31 cellular contexts compared by ENCODE assay signal in genomic region chr3:13198480-13198879, GRCh38.
"Had no signal": no experiment of that assay in that cellular context is flagged by ENCODE, and none has a peak within 500 bp of the region (broad histone marks: within the 10 kb centered on the region; RNA-seq: fewer than 3 reads in every experiment).

No MANE protein-coding gene starts in this region.

- FAIRE-seq: endometrium, small intestine had no signal

- H3K27ac ChIP-seq: esophagus squamous epithelium, heart right ventricle, neutrophil, parathyroid adenoma, prostate gland, suprapubic skin, transverse colon, upper lobe of right lung, uterus had no signal

- H3K9me3 ChIP-seq: esophagus squamous epithelium, heart right ventricle, neutrophil, prostate gland, suprapubic skin, transverse colon, upper lobe of right lung, uterus had no signal

- DNase-seq: cortex of kidney; effector memory CD8-positive, alpha-beta T cell; erythroblast; esophagus squamous epithelium; foreskin melanocyte; glutamatergic neuron; heart right ventricle; hippocampal formation; immature natural killer cell; islet precursor cell; kidney glomerular epithelial cell; left colon; left ventricle myocardium superior; natural killer cell; small intestine; stimulated activated CD4-positive, alpha-beta T cell treated with anti-CD3 and anti-CD28 coated beads, Interleukin-12 subunit alpha, Interleukin-12 subunit beta, amount 100 ng/mL, for 4 hours; stimulated activated CD4-positive, alpha-beta T cell treated with anti-CD3 and anti-CD28 coated beads, Interleukin-1b, Interleukin-23, amount 100 ng/mL, for 48 hours; stimulated activated CD4-positive, alpha-beta T cell treated with anti-CD3 and anti-CD28 coated beads, Interleukin-4, amount 100 ng/mL, for 1 hour; stimulated activated CD8-positive, alpha-beta memory T cell treated with anti-CD3 and anti-CD28 coated beads, Interleukin-4, amount 100 ng/mL, for 48 hours; stimulated activated naive CD4-positive, alpha-beta T cell; stimulated activated naive CD8-positive, alpha-beta T cell treated with anti-CD3 and anti-CD28 coated beads, Interleukin-15, amount 100 ng/mL, for 72 hours; transverse colon; uterus had no signal

- H3K79me2 ChIP-seq: parathyroid adenoma had no signal

- H3K9ac ChIP-seq: parathyroid adenoma had no signal

- H3K4me3 ChIP-seq: esophagus squamous epithelium, heart right ventricle, lung, prostate gland, suprapubic skin, transverse colon, upper lobe of right lung, uterus had no signal

- H3K27me3 ChIP-seq: uterus had no signal

- ATAC-seq: effector memory CD8-positive, alpha-beta T cell; heart right ventricle; left colon; left ventricle myocardium superior; natural killer cell; right cardiac atrium; stimulated activated naive CD8-positive, alpha-beta T cell treated with anti-CD3 and anti-CD28 coated beads, Interleukin-15, amount 100 ng/mL, for 72 hours; upper lobe of right lung had no signal

- H3K4me1 ChIP-seq: esophagus squamous epithelium, prostate gland, suprapubic skin, transverse colon, upper lobe of right lung, uterus had no signal

- H3K36me3 ChIP-seq: esophagus squamous epithelium, heart right ventricle, neutrophil, prostate gland, suprapubic skin, transverse colon, upper lobe of right lung, uterus had no signal

- H2AFZ ChIP-seq: parathyroid adenoma had no signal
